8 cellular contexts compared by ENCODE assay signal in genomic region chr1:62436466-62437272, GRCh38. TPM values are rescaled to one million over a fixed set of nuclear protein-coding genes. Genes with fewer than 3 reads are reported as not detected.
DNase-seq lines count a peak whose midpoint lies in the region; ATAC-seq, FAIRE-seq and TF ChIP-seq lines count a peak whose summit lies in the region.

A gene with protein sequence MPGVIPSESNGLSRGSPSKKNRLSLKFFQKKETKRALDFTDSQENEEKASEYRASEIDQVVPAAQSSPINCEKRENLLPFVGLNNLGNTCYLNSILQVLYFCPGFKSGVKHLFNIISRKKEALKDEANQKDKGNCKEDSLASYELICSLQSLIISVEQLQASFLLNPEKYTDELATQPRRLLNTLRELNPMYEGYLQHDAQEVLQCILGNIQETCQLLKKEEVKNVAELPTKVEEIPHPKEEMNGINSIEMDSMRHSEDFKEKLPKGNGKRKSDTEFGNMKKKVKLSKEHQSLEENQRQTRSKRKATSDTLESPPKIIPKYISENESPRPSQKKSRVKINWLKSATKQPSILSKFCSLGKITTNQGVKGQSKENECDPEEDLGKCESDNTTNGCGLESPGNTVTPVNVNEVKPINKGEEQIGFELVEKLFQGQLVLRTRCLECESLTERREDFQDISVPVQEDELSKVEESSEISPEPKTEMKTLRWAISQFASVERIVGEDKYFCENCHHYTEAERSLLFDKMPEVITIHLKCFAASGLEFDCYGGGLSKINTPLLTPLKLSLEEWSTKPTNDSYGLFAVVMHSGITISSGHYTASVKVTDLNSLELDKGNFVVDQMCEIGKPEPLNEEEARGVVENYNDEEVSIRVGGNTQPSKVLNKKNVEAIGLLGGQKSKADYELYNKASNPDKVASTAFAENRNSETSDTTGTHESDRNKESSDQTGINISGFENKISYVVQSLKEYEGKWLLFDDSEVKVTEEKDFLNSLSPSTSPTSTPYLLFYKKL (plus strand): TSS chr1:62437049. CDS start chr1:62439868, 2,819 bp downstream.

- H3K23me2 ChIP-seq in H1 (ENCODE audit: low read depth, low read length): peaks cover 18% of the 10 kb centered on the region

- H3K4ac ChIP-seq in H1 (replicated peaks; ENCODE audit: insufficient read length, low read depth, low read length): peak within 1 kb of the TSS; percentile 98
- H3K4ac ChIP-seq in mesenchymal stem cell (ENCODE audit: low read depth in 1 of 2, low read length in 2 of 2): peak within 1 kb of the TSS; percentile 75 to 94

- FAIRE-seq in HTR-8/SVneo (lab: Jason Lieb, UNC) (peak; percentile 44), H1 (lab: Jason Lieb, UNC) (peak; percentile 84)

- peak within 1 kb of the TSS; percentile 97 for H2BK120ac ChIP-seq in H1 (replicated peaks; ENCODE audit: low read depth, low read length)
- H2BK120ac ChIP-seq in mesenchymal stem cell (ENCODE audit: low read depth, low read length): peak within 1 kb of the TSS; percentile 94

- H3K27me3 ChIP-seq in H1 (replicated peaks in 1 of 4; ENCODE audit: control insufficient read depth in 3 of 4, extremely low read depth in 1 of 4, insufficient read depth in 3 of 4, low read length in 3 of 4) (no peaks in the 10 kb centered on the region), mesenchymal stem cell (ENCODE audit: control insufficient read depth in 1 of 2, insufficient read depth in 1 of 2, low read length in 2 of 2) (peaks cover 0 to under 1% of the 10 kb centered on the region in 2 experiments)

- H3K4me2 ChIP-seq in H1 (ENCODE audit: insufficient read depth in 1 of 2, low read depth in 2 of 2, low read length in 2 of 2) (peak within 1 kb of the TSS; percentile 93 to 100), mesenchymal stem cell (ENCODE audit: low read length, poor library complexity, severe bottlenecking) (peak within 1 kb of the TSS; percentile 86)

- H2AFZ ChIP-seq in H1 (ENCODE audit: low read length) (peak within 1 kb of the TSS; percentile 63; the same call in 1 of the 2 replicates), mesenchymal stem cell (ENCODE audit: low read depth, low read length) (peak within 1 kb of the TSS; percentile 89)

- H3K56ac ChIP-seq in H1 (replicated peaks; ENCODE audit: insufficient read length, low read depth, low read length): peak within 1 kb of the TSS; percentile 97

- peak within 1 kb of the TSS; percentile 100 for H4K8ac ChIP-seq in H1 (ENCODE audit: extremely low read depth, insufficient read depth, low read length)
- peak within 1 kb of the TSS; percentile 99 for H4K8ac ChIP-seq in mesenchymal stem cell (ENCODE audit: low read length)

- TF ChIP-seq EP300 in H1 (IDR thresholded peaks at IDR 0.05; ENCODE audit: borderline replicate concordance in 1 of 2, low read depth in 2 of 2, low read length in 2 of 2): peak in 1 of 2 experiments; percentile 34; a peak in 1 of 3 replicates

- H2BK12ac ChIP-seq in H1 (ENCODE audit: low read depth, low read length) (peak within 1 kb of the TSS; percentile 95; the same call in 1 of the 2 replicates), mesenchymal stem cell (ENCODE audit: low read length in 2 of 2) (peak within 1 kb of the TSS in 1 of 2 experiments; percentile 34)

- peak within 1 kb of the TSS; percentile 99 for H3K18ac ChIP-seq in H1 (ENCODE audit: extremely low read depth, low read length)
- H3K18ac ChIP-seq in mesenchymal stem cell (ENCODE audit: low read depth in 1 of 2, low read length in 2 of 2): peak within 1 kb of the TSS; percentile 95 to 99

- H4K91ac ChIP-seq in H1 (replicated peaks; ENCODE audit: insufficient read length, low read length) (peak within 1 kb of the TSS; percentile 100), mesenchymal stem cell (ENCODE audit: low read length) (peak within 1 kb of the TSS; percentile 93)

- H3K9me3 ChIP-seq in H1 (ENCODE audit: insufficient read depth in 2 of 2, low read depth in 1 of 2, low read length in 1 of 2) (no peaks in the 10 kb centered on the region), mesenchymal stem cell (ENCODE audit: control insufficient read depth, low read length) (no peaks in the 10 kb centered on the region)

- H4K5ac ChIP-seq in H1 (ENCODE audit: insufficient read length, low read depth, low read length): peak within 1 kb of the TSS; percentile 100

- no peak within 1 kb of the TSS for H3K23ac ChIP-seq in H1 (ENCODE audit: insufficient read length)
- H3K23ac ChIP-seq in mesenchymal stem cell (ENCODE audit: low read length in 2 of 2): peak within 1 kb of the TSS; percentile 72 to 87

- no peak for TF ChIP-seq RAD21 in H1 (IDR thresholded peaks at IDR 0.05 in 1 of 2, conservative IDR thresholded peaks at IDR 0.05 in 1 of 2; ENCODE audit: low read depth in 2 of 2, low read length in 2 of 2)

- no peaks in the 10 kb centered on the region; a peak in 3 of 7 replicates for H3K4me1 ChIP-seq in H1 (replicated peaks in 1 of 4; ENCODE audit: control insufficient read depth in 3 of 4, insufficient read depth in 4 of 4, low read length in 3 of 4)
- H3K4me1 ChIP-seq in mesenchymal stem cell (ENCODE audit: control insufficient read depth, insufficient read depth, low read depth, low read length): peaks cover 3% of the 10 kb centered on the region

- H3K9ac ChIP-seq in H1 (replicated peaks in 1 of 4; ENCODE audit: extremely low read depth in 1 of 4, low read depth in 3 of 4, low read length in 3 of 4): peak within 1 kb of the TSS; percentile 97 to 99 (median 98)
- H3K9ac ChIP-seq in mesenchymal stem cell (ENCODE audit: low read length): peak within 1 kb of the TSS; percentile 98

- CTCF ChIA-PET in H1 (lab: Charles Lee; ENCODE audit: partially characterized antibody): interaction anchor here (0.5 to 2.0 kb wide), 4 partner anchors 46 to 295 kb away, joined by 3 to 7 read pairs (median 4); no protein-coding TSS in a partner anchor

- peak; percentile 69 for ATAC-seq in GM21367 (IDR thresholded peaks at IDR 0.05; ENCODE audit: unreplicated experiment)

- WGBS in H1 (ENCODE audit: extremely low coverage in 1 of 2, insufficient coverage in 1 of 2, insufficient read length in 1 of 2, insufficient replicate concordance in 2 of 2, low coverage in 1 of 2, low lambda C conversion rate in 2 of 2, missing lambda C conversion rate in 1 of 2), 2 experiments: 1% methylated on average over 65 of the region's 76 CpGs; no CpG with 5 or more reads in 1 of the 2 experiments
- under 1% methylated on average over 75 of the region's 76 CpGs for WGBS in mesenchymal stem cell

- H3K14ac ChIP-seq in H1 (ENCODE audit: insufficient read length) (peak within 1 kb of the TSS; percentile 91), mesenchymal stem cell (ENCODE audit: low read length in 2 of 2) (peak within 1 kb of the TSS in 1 of 2 experiments; percentile 93)

- no peak within 1 kb of the TSS for H2BK20ac ChIP-seq in H1 (ENCODE audit: low read length)

- H3K27ac ChIP-seq in H1 (ENCODE audit: low read depth, low read length) (peak within 1 kb of the TSS; percentile 99), mesenchymal stem cell (ENCODE audit: low read length, poor library complexity, severe bottlenecking) (peak within 1 kb of the TSS; percentile 100)

- H3K79me2 ChIP-seq in H1 (ENCODE audit: control insufficient read depth in 1 of 2, insufficient read depth in 2 of 2, low read length in 2 of 2): peaks cover 12 to 43% of the 10 kb centered on the region in 2 experiments

- peaks cover 0 to 13% (median 5%) of the 10 kb centered on the region in 4 experiments; a peak in 5 of 8 replicates for H3K36me3 ChIP-seq in H1 (ENCODE audit: control insufficient read depth in 2 of 4, insufficient read depth in 4 of 4, low read length in 3 of 4)
- peaks cover 4 to 5% of the 10 kb centered on the region in 2 experiments for H3K36me3 ChIP-seq in mesenchymal stem cell (ENCODE audit: control insufficient read depth in 1 of 2, insufficient read depth in 2 of 2, low read depth in 1 of 2, low read length in 2 of 2)

- peak within 1 kb of the TSS; percentile 74 to 88 (median 80) for H3K4me3 ChIP-seq in H1 (ENCODE audit: extremely low read depth in 1 of 4, insufficient read depth in 2 of 4, low read depth in 3 of 4, low read length in 4 of 4)
- H3K4me3 ChIP-seq in mesenchymal stem cell (ENCODE audit: insufficient read depth in 1 of 2, low read depth in 1 of 2, low read length in 2 of 2): peak within 1 kb of the TSS; percentile 89 to 92

- peak within 1 kb of the TSS; percentile 98; the same call in 1 of the 2 replicates for H2BK15ac ChIP-seq in H1 (ENCODE audit: low read length)
- H2BK15ac ChIP-seq in mesenchymal stem cell (ENCODE audit: low read depth, poor library complexity, severe bottlenecking): peak within 1 kb of the TSS; percentile 93

- DNase-seq in COLO668 (lab: John Stamatoyannopoulos, UW; ENCODE audit: unreplicated experiment) (peak; percentile 100), HTR-8/SVneo (ENCODE audit: insufficient read length, low spot score) (peak; percentile 89), NOMO-1 treated with dmso at 0.1 percent for 144 hours (lab: John Stamatoyannopoulos, UW; ENCODE audit: unreplicated experiment) (peak; percentile 100), H1 (ENCODE audit: low read depth in 1 of 2, low spot score in 2 of 2) (peak; percentile 91 to 97), mesenchymal stem cell (peak; percentile 100)
- DNase-seq in activated CD8-positive, alpha-beta memory T cell treated with anti-CD3 and anti-CD28 coated beads for 48 hours (ENCODE audit: low read depth in 2 of 3, low spot score in 2 of 3): peak; percentile 83 to 92 (median 90)
- DNase-seq in stimulated activated CD8-positive, alpha-beta memory T cell treated with anti-CD3 and anti-CD28 coated beads, Interleukin-12 subunit alpha, Interleukin-12 subunit beta, amount 100 ng/mL, for 4 hours (ENCODE audit: low read depth): peak; percentile 91

- H4K20me1 ChIP-seq in H1 (replicated peaks in 1 of 2; ENCODE audit: control insufficient read depth in 1 of 2, insufficient read depth in 2 of 2, low read length in 2 of 2): peaks cover 7% of the 10 kb centered on the region in 2 experiments

- no peak for TF ChIP-seq CTCF in H1 (IDR thresholded peaks at IDR 0.05; ENCODE audit: control extremely low read depth in 1 of 3, insufficient read depth in 1 of 3, low read depth in 1 of 3, low read length in 3 of 3)

- H3K79me1 ChIP-seq in H1 (ENCODE audit: low read depth, low read length) (no peaks in the 10 kb centered on the region), mesenchymal stem cell (replicated peaks; ENCODE audit: low read length, poor library complexity, severe bottlenecking) (no peaks in the 10 kb centered on the region)

- POLR2A ChIA-PET in H1 (lab: Charles Lee; ENCODE audit: partially characterized antibody): interaction anchor here (0.6 to 3.2 kb wide), 27 partner anchors 9 to 650 kb away, joined by 3 to 17 read pairs (median 4); no protein-coding TSS in a partner anchor

- TF ChIP-seq POLR2A in H1 (IDR thresholded peaks at IDR 0.05; ENCODE audit: control extremely low read depth in 1 of 2, low read depth in 2 of 2, low read length in 2 of 2): peak; percentile 74 to 86

- H2BK5ac ChIP-seq in H1 (ENCODE audit: low read depth, low read length) (peak within 1 kb of the TSS; percentile 100), mesenchymal stem cell (ENCODE audit: low read depth, low read length, poor library complexity, severe bottlenecking) (peak within 1 kb of the TSS; percentile 100)

- H2AK5ac ChIP-seq in H1 (ENCODE audit: low read depth, low read length) (peak within 1 kb of the TSS; percentile 65; the same call in 1 of the 2 replicates), mesenchymal stem cell (ENCODE audit: low read length, severe bottlenecking) (no peak within 1 kb of the TSS)

RNA-seq across cellular contexts. Expression of the gene that starts here (rescaled TPM):
- total RNA-seq in H1 (2021; fragmentation: NEBNext Ultra II Directional; extraction: Animal tissue kit (Norgen Biotek cat#: 25700)): 48.3 and 49.6 TPM in 2 replicates
- polyA plus RNA-seq in H1 (2011; rRNA removed): 7.3 and 9.1 TPM in 2 replicates
- polyA plus RNA-seq in H1 (2011; cell fraction: cytosol; rRNA removed): 13.5 TPM
- 4.5 TPM for polyA plus RNA-seq in H1 (2011; cell fraction: nucleus; rRNA removed)
- polyA plus RNA-seq in H1 (2012, experiment 1 of 2): 15.2 to 32.6 TPM (median 18.3 TPM) in 4 replicates
- polyA plus RNA-seq in H1 (2012, experiment 2 of 2): 2.5 TPM
- polyA plus RNA-seq in H1 (2013, experiment 1 of 2): 33.4 TPM
- polyA plus RNA-seq in H1 (2013, experiment 2 of 2): 33.8 TPM
- 9.6 and 12.9 TPM in 2 replicates for polyA minus RNA-seq in H1 (2011; rRNA and poly(A)+ RNA removed)
- polyA minus RNA-seq in H1 (2011; cell fraction: cytosol; rRNA and poly(A)+ RNA removed): 14.9 TPM
- polyA minus RNA-seq in H1 (2011; cell fraction: nucleus; rRNA and poly(A)+ RNA removed): 14.8 TPM
- polyA plus RNA-seq in mesenchymal stem cell (2013, experiment 1 of 2): 12.2 TPM
- 12.7 TPM for polyA plus RNA-seq in mesenchymal stem cell (2013, experiment 2 of 2)

Comparison
In these comparisons a context has a peak if more than half of its experiments do, and no peak if none do; other contexts are left out.
1. Peak in every context shown above with its lines: DNase-seq, ATAC-seq, H3K4me3 ChIP-seq and H3K27ac ChIP-seq.